1 cellular context compared by ENCODE assay signal in genomic region chr19:4957981-4958380, GRCh38.
TF ChIP-seq lines count a peak whose summit lies in the region.

No MANE protein-coding gene starts in this region.

TF ChIP-seq in K562, 482 proteins besides CTCF, POLR2A, EP300 and RAD21:
- no peak for TF ChIP-seq SREBF1 (IDR thresholded peaks at IDR 0.05; ENCODE audit: borderline replicate concordance, low read depth, low read length)
- no peak for TF ChIP-seq PTBP1 (IDR thresholded peaks at IDR 0.05; ENCODE audit: low read depth, low read length)
- 0 out of 2 replicates have a peak, but pooled peaks have one; percentile 27 for TF ChIP-seq POLR2G (IDR thresholded peaks at IDR 0.05; ENCODE audit: low read depth, low read length)
